Comparison of ENCODE assay signal across 21 cellular contexts in genomic region chr6:17923401-17923863, GRCh38.
DNase-seq lines count a peak whose midpoint lies in the region; ATAC-seq and TF ChIP-seq lines count a peak whose summit lies in the region.
"Had no signal": no experiment of that assay in that cellular context is flagged by ENCODE, and none has a peak within 500 bp of the region (broad histone marks: within the 10 kb centered on the region; RNA-seq: fewer than 3 reads in every experiment).

No MANE protein-coding gene starts in this region.

- no peaks in the 10 kb centered on the region for H3F3A ChIP-seq in smooth muscle cell (ENCODE audit: low read depth)

- H3K27me3 ChIP-seq in H9 (ENCODE audit: insufficient read depth, low read length) = no peaks in the 10 kb centered on the region
- no peaks in the 10 kb centered on the region for H3K27me3 ChIP-seq in ascending aorta
- H3K27me3 ChIP-seq in iPS-15b (ENCODE audit: control insufficient read depth, insufficient read depth, low read length) = no peaks in the 10 kb centered on the region
- no peaks in the 10 kb centered on the region for H3K27me3 ChIP-seq in smooth muscle cell (ENCODE audit: low read depth)
- H3K27me3 ChIP-seq: tibial nerve had no signal

- no peak overlapping the region for H3K18ac ChIP-seq in H9 (ENCODE audit: insufficient read length, low read depth, low read length)

- H3K4me1 ChIP-seq in H9 (ENCODE audit: insufficient read depth, low read length) (peaks cover 2% of the 10 kb centered on the region; the same call in 1 of the 2 replicates), ascending aorta (peaks cover 7 to 34% of the 10 kb centered on the region in 2 donors), iPS-15b (ENCODE audit: control insufficient read depth, insufficient read depth, low read length) (peaks cover 7% of the 10 kb centered on the region), smooth muscle cell (ENCODE audit: low read depth) (no peaks in the 10 kb centered on the region)

- no peaks in the 10 kb centered on the region for H4K20me1 ChIP-seq in H9 (ENCODE audit: control insufficient read depth, insufficient read depth, insufficient read length)
- H4K20me1 ChIP-seq in smooth muscle cell (ENCODE audit: low read depth) = peaks cover 52% of the 10 kb centered on the region

- no peak overlapping the region for H3K56ac ChIP-seq in H9 (ENCODE audit: insufficient read length, low read depth, low read length)

- no peak overlapping the region for H3K27ac ChIP-seq in H9 (ENCODE audit: insufficient read length, low read depth, low read length)
- peak overlapping the region; percentile 19 to 21 for H3K27ac ChIP-seq in ascending aorta
- no peak overlapping the region for H3K27ac ChIP-seq in smooth muscle cell (ENCODE audit: low read depth)
- H3K27ac ChIP-seq: C4-2B, SK-N-MC had no signal

- H4K5ac ChIP-seq in H9 (ENCODE audit: insufficient read length, low read depth, low read length) = no peak overlapping the region

- H2AFZ ChIP-seq in H9 (ENCODE audit: low read length) (no peak overlapping the region), smooth muscle cell (ENCODE audit: low read depth) (no peak overlapping the region)

- peaks cover 2% of the 10 kb centered on the region; the same call in 1 of the 2 replicates for H3K79me2 ChIP-seq in H9 (ENCODE audit: insufficient read depth, low read length)
- peaks cover 57% of the 10 kb centered on the region for H3K79me2 ChIP-seq in smooth muscle cell (ENCODE audit: low read depth)

- no peak for ATAC-seq in esophagus mucosa
- no peak for ATAC-seq in GM18909 (IDR thresholded peaks at IDR 0.05; ENCODE audit: poor library complexity, unreplicated experiment)

- H2AK5ac ChIP-seq in H9 (ENCODE audit: insufficient read length, low read length) = no peak overlapping the region

- H3K36me3 ChIP-seq in ascending aorta (no peaks in the 10 kb centered on the region), iPS-15b (ENCODE audit: control insufficient read depth, insufficient read depth, low read length) (no peaks in the 10 kb centered on the region), smooth muscle cell (ENCODE audit: low read depth) (no peaks in the 10 kb centered on the region)
- H3K36me3 ChIP-seq: tibial nerve had no signal

- H3K4me2 ChIP-seq in H9 (ENCODE audit: insufficient read depth, insufficient read length, low read length) (no peak overlapping the region), smooth muscle cell (peak overlapping the region; percentile 20)

- no peaks in the 10 kb centered on the region for H3K23me2 ChIP-seq in H9 (ENCODE audit: insufficient read length, low read depth, low read length, poor library complexity, severe bottlenecking)

- H3K9me3 ChIP-seq in H9 (ENCODE audit: control insufficient read depth, low read depth, low read length) (no peaks in the 10 kb centered on the region), ascending aorta (no peaks in the 10 kb centered on the region), iPS-15b (ENCODE audit: control insufficient read depth, insufficient read depth, low read length) (no peaks in the 10 kb centered on the region), smooth muscle cell (replicated peaks; ENCODE audit: low read depth) (no peaks in the 10 kb centered on the region)
- H3K9me3 ChIP-seq: tibial nerve had no signal

- no peak overlapping the region for H3K4me3 ChIP-seq in ascending aorta
- H3K4me3 ChIP-seq in iPS-15b (ENCODE audit: low read depth, low read length) = no peak overlapping the region
- H3K4me3 ChIP-seq in smooth muscle cell = no peak overlapping the region
- H3K4me3 ChIP-seq: SK-N-MC, skin epidermis, tibial nerve had no signal

- H3K36me3 Mint-ChIP-seq in H9 (ENCODE audit: insufficient read depth in 1 of 3, low read depth in 3 of 3) = peaks cover 0 to 4% (median 0%) of the 10 kb centered on the region in 3 experiments; a peak in 2 of 7 replicates

- no peak overlapping the region for H3K14ac ChIP-seq in H9 (ENCODE audit: insufficient read depth, low read length)

- no peak overlapping the region for H3K4me3 Mint-ChIP-seq in H9
- H3K4me3 Mint-ChIP-seq: activated naive CD4-positive, alpha-beta T cell treated with anti-CD3 and anti-CD28 coated beads for 36 hours; IgD-negative memory B cell had no signal

- H3K23ac ChIP-seq in H9 (ENCODE audit: insufficient read length, low read depth, low read length) = no peak overlapping the region

- H3K27ac Mint-ChIP-seq in H9 = peak overlapping the region; percentile 36 to 65 (median 60); a peak in 6 of 7 replicates
- H3K27ac Mint-ChIP-seq: activated naive CD4-positive, alpha-beta T cell treated with anti-CD3 and anti-CD28 coated beads for 36 hours; IgD-negative memory B cell had no signal

- H3K9ac ChIP-seq in H9 (ENCODE audit: extremely low read depth, insufficient read length, low read length) (no peak overlapping the region), iPS-15b (ENCODE audit: low read depth, low read length) (peak overlapping the region; percentile 30), smooth muscle cell (ENCODE audit: low read depth) (no peak overlapping the region)

- no CpG with 5 or more reads among the region's 4 CpGs for WGBS in H9 (ENCODE audit: extremely low coverage, insufficient read length, low lambda C conversion rate)
- 44% methylated on average over 4 of the region's 4 CpGs for WGBS in smooth muscle cell (ENCODE audit: low lambda C conversion rate)

- H4K8ac ChIP-seq in H9 (replicated peaks; ENCODE audit: insufficient read length, low read depth, low read length) = no peak overlapping the region

- peaks cover 32 to 33% of the 10 kb centered on the region in 2 experiments for H3K4me1 Mint-ChIP-seq in H9

- no peak overlapping the region for H3K4ac ChIP-seq in H9 (ENCODE audit: low read depth, low read length)

- H3K27me3 Mint-ChIP-seq in H9 (ENCODE audit: low read depth) = no peaks in the 10 kb centered on the region
- H3K27me3 Mint-ChIP-seq: IgD-negative memory B cell had no signal

- H3K9me3 Mint-ChIP-seq in H9 = no peaks in the 10 kb centered on the region
- H3K9me3 Mint-ChIP-seq: activated naive CD4-positive, alpha-beta T cell treated with anti-CD3 and anti-CD28 coated beads for 36 hours; IgD-negative memory B cell had no signal

- no peak overlapping the region for H2BK120ac ChIP-seq in H9 (ENCODE audit: low read depth, low read length, poor library complexity, severe bottlenecking)

- H3K79me1 ChIP-seq in H9 (ENCODE audit: insufficient read depth, low read depth, low read length, poor library complexity, severe bottlenecking) = no peaks in the 10 kb centered on the region

- DNase-seq in H9 (no peak), ascending aorta (ENCODE audit: low spot score in 2 of 2) (no peak), smooth muscle cell (lab: John Stamatoyannopoulos, UW; ENCODE audit: unreplicated experiment) (no peak), retina (no peak)
- DNase-seq: activated CD4-positive, alpha-beta T cell treated with anti-CD3 and anti-CD28 coated beads, Interleukin-2, amount 50 U/mL, for 1 hour; activated naive CD4-positive, alpha-beta T cell treated with anti-CD3 and anti-CD28 coated beads for 36 hours; activated T-cell treated with anti-CD3 and anti-CD28 coated beads for 4 hours; DMS153; effector CD4-positive, alpha-beta T cell; foreskin melanocyte; MV-4-11; NCI-H2081 treated with DMSO at 0.1 percent for 48 hours; NCI-H526 treated with DMSO at 0.1 percent for 48 hours had no signal

- no peak overlapping the region for H2BK12ac ChIP-seq in H9 (ENCODE audit: insufficient read length, low read depth, low read length)

- no peak for TF ChIP-seq CTCF in H9 (conservative IDR thresholded peaks at IDR 0.05)
- no peak for TF ChIP-seq CTCF in ascending aorta (IDR thresholded peaks at IDR 0.05)
- TF ChIP-seq CTCF in smooth muscle cell (IDR thresholded peaks at IDR 0.05; ENCODE audit: borderline replicate concordance, insufficient read depth, poor library complexity, severe bottlenecking) = no peak

- H2BK15ac ChIP-seq in H9 (ENCODE audit: low read depth, low read length) = no peak overlapping the region

- H2BK20ac ChIP-seq in H9 (ENCODE audit: low read depth, low read length, poor library complexity, severe bottlenecking) = no peak overlapping the region

- intact Hi-C loops in ascending aorta (cut with DNase I) = no loop called here

- no peak overlapping the region for H2BK5ac ChIP-seq in H9 (ENCODE audit: insufficient read length, low read length)

- no peak overlapping the region for H4K91ac ChIP-seq in H9 (ENCODE audit: insufficient read length, low read depth, low read length)

- no peak overlapping the region for H3T11ph ChIP-seq in H9 (ENCODE audit: low read length)

Comparison
In these comparisons a context has a peak if more than half of its experiments do, and no peak if none do; other contexts are left out.
1. H3K27ac ChIP-seq: peak in ascending aorta (2 of 2); none in H9 (single experiment) and smooth muscle cell (single experiment).